Comparison of ENCODE assay signal across 20 cellular contexts in the genomic region with DNA sequence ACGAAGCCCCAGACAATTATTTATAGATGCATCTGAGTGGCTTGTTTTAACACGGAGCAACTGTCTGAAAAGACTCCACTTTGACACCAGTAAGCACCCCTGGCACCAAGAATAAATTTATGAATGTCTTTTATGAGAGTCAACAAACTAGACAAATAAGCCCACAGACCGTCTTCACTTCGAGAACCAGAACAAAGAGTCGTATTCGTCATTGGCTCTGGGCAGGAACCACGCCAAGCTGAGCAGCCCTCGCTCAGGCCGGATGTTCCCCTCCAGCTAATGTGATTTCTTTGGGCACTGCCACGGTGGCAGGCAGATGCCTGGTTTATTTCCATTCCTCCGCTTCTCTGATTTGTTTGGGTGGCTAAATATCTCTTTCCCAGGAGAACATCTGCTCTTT.
A peak's percentile ranks its signal among the peaks of the same experiment; 100 is the strongest.
DNase-seq lines count a peak whose midpoint lies in the region; TF ChIP-seq lines count a peak whose summit lies in the region.
"Had no signal": no experiment of that assay in that cellular context is flagged by ENCODE, and none has a peak within 500 bp of the region (broad histone marks: within the 10 kb centered on the region; RNA-seq: fewer than 3 reads in every experiment).

No MANE protein-coding gene starts in this region.

- H3K36me3 ChIP-seq in esophagus muscularis mucosa (no peaks in the 10 kb centered on the region), rectal smooth muscle tissue (ENCODE audit: control insufficient read depth, insufficient read depth, low read length) (no peaks in the 10 kb centered on the region)
- H3K36me3 ChIP-seq: left lung had no signal

- H3K27me3 ChIP-seq in esophagus muscularis mucosa (no peaks in the 10 kb centered on the region), rectal smooth muscle tissue (ENCODE audit: control insufficient read depth, insufficient read depth, low read length) (no peaks in the 10 kb centered on the region)
- H3K27me3 ChIP-seq: left lung had no signal

- H3K27ac ChIP-seq in esophagus muscularis mucosa (replicated peaks in 1 of 4) (peak overlapping the region; percentile 44 to 80 (median 66)), rectal smooth muscle tissue (ENCODE audit: low read depth, low read length) (peak overlapping the region; percentile 24)
- H3K27ac ChIP-seq: left lung, psoas muscle had no signal

- H3K9ac ChIP-seq in rectal smooth muscle tissue (ENCODE audit: low read length), result no peak overlapping the region

- WGBS in esophagus muscularis mucosa, result 41% methylated on average over 11 of the region's 11 CpGs

- H3K4me3 ChIP-seq in esophagus muscularis mucosa (no peak overlapping the region), rectal smooth muscle tissue (ENCODE audit: low read length) (no peak overlapping the region)
- H3K4me3 ChIP-seq: GM23338, left lung, psoas muscle had no signal

- H3K9me3 ChIP-seq in esophagus muscularis mucosa, result peaks cover 0 to 19% (median 2%) of the 10 kb centered on the region in 4 donors
- H3K9me3 ChIP-seq: psoas muscle had no signal

- intact Hi-C loops in esophagus muscularis mucosa (cut with DNase I), result no loop called here

- TF ChIP-seq CTCF in esophagus muscularis mucosa (IDR thresholded peaks at IDR 0.05), result no peak

- TF ChIP-seq POLR2A in esophagus muscularis mucosa (IDR thresholded peaks at IDR 0.05; ENCODE audit: low read depth), result no peak

- no peak for TF ChIP-seq EP300 in esophagus muscularis mucosa (IDR thresholded peaks at IDR 0.05)

- H3K4me1 ChIP-seq in esophagus muscularis mucosa (peaks cover 0 to 20% (median 13%) of the 10 kb centered on the region in 4 donors), rectal smooth muscle tissue (ENCODE audit: control insufficient read depth, insufficient read depth, low read length) (peaks cover 2% of the 10 kb centered on the region)
- H3K4me1 ChIP-seq: left lung, psoas muscle had no signal

- DNase-seq in COLO829 (ENCODE audit: low spot score) (peak; percentile 23), NCI-H1092 treated with DMSO at 0.1 percent for 48 hours (lab: John Stamatoyannopoulos, UW) (peak; percentile 28), esophagus muscularis mucosa (ENCODE audit: extremely low spot score) (no peak), MV-4-11 (lab: John Stamatoyannopoulos, UW) (no peak), NCI-H1436 treated with DMSO at 0.1 percent for 48 hours (lab: John Stamatoyannopoulos, UW) (no peak)
- DNase-seq in stimulated activated CD4-positive, alpha-beta T cell treated with anti-CD3 and anti-CD28 coated beads, Interleukin-12 subunit alpha, Interleukin-12 subunit beta, amount 100 ng/mL, for 4 hours, result no peak
- no peak for DNase-seq in stimulated activated naive CD4-positive, alpha-beta T cell treated with Interleukin-2 at 50 U/mL for 16 hours (lab: John Stamatoyannopoulos, UW)
- DNase-seq: activated CD4-positive, alpha-beta T cell treated with anti-CD3 and anti-CD28 coated beads for 4 hours; activated CD8-positive, alpha-beta memory T cell treated with anti-CD3 and anti-CD28 coated beads, Interleukin-2, amount 50 U/mL, for 48 hours; activated naive CD4-positive, alpha-beta T cell; CD4-positive, alpha-beta T cell; GDM1; left lung; naive thymus-derived CD4-positive, alpha-beta T cell; NCI-H2081 treated with DMSO at 0.1 percent for 48 hours; psoas muscle; Right ventricle myocardium superior; T1000 had no signal

Comparison
In these comparisons a context has a peak if more than half of its experiments do, and no peak if none do; other contexts are left out.
1. DNase-seq: peak in COLO829 (single experiment) and NCI-H1092 treated with DMSO at 0.1 percent for 48 hours (single experiment); none in esophagus muscularis mucosa (single experiment), stimulated activated CD4-positive, alpha-beta T cell treated with anti-CD3 and anti-CD28 coated beads, Interleukin-12 subunit alpha, Interleukin-12 subunit beta, amount 100 ng/mL, for 4 hours (single experiment), MV-4-11 (single experiment), stimulated activated naive CD4-positive, alpha-beta T cell treated with Interleukin-2 at 50 U/mL for 16 hours (single experiment) and NCI-H1436 treated with DMSO at 0.1 percent for 48 hours (single experiment).